4 cellular contexts compared by ENCODE assay signal in the genomic region with DNA sequence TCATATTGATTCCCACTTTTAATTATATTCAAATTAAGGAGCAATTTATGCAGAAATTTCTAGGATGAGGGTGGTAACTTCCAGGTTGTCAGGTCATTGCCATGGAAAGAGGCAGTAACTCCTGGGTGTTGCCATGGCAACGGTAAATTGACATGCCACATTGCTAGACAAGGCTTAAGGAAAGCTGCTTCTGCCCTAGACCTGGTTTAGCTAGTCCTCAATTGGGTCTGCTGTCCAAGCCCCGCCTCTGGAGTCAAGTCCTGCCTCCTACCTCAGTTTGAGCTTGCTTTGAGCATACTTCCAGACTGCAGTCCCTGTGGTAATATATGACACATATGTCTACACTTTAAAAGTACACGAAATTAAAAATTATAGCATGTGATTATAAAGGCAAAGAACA. TPM values are rescaled to one million over a fixed set of nuclear protein-coding genes. Genes with fewer than 3 reads are reported as not detected.
"Had no signal": no experiment of that assay in that cellular context is flagged by ENCODE, and none has a peak within 500 bp of the region (broad histone marks: within the 10 kb centered on the region; RNA-seq: fewer than 3 reads in every experiment).

No MANE protein-coding gene starts in this region.

RNA-seq across cellular contexts. Expression of a gene that starts 53.9 kb away (rescaled TPM):
- total RNA-seq: H9, HT-29, IMR-90, K562 had no signal
- polyA plus RNA-seq: IMR-90, K562 had no signal
